9 cellular contexts compared by ENCODE assay signal in genomic region chr10:60827791-60828488, GRCh38. TPM values are rescaled to one million over a fixed set of nuclear protein-coding genes. Genes with fewer than 3 reads are reported as not detected.
DNase-seq lines count a peak whose midpoint lies in the region; ATAC-seq and TF ChIP-seq lines count a peak whose summit lies in the region.
"Had no signal": no experiment of that assay in that cellular context is flagged by ENCODE, and none has a peak within 500 bp of the region (broad histone marks: within the 10 kb centered on the region; RNA-seq: fewer than 3 reads in every experiment).

No MANE protein-coding gene starts in this region.

- peak; percentile 60 for ATAC-seq in foreskin keratinocyte
- ATAC-seq in HG02970 (IDR thresholded peaks at IDR 0.05; ENCODE audit: low FRiP score, unreplicated experiment): no peak
- no peak for ATAC-seq in GM19324 (IDR thresholded peaks at IDR 0.05; ENCODE audit: low FRiP score, unreplicated experiment)
- ATAC-seq in HG03108 (IDR thresholded peaks at IDR 0.05; ENCODE audit: unreplicated experiment): no peak
- no peak for ATAC-seq in GM19351 (IDR thresholded peaks at IDR 0.05; ENCODE audit: unreplicated experiment)

- H3K27ac ChIP-seq in foreskin keratinocyte: no peak overlapping the region
- H3K27ac ChIP-seq in osteoblast (ENCODE audit: low read depth, low read length): peak overlapping the region; percentile 8

- H3K36me3 ChIP-seq in osteoblast (ENCODE audit: insufficient read depth, low read length): no peaks in the 10 kb centered on the region

- H3K4me1 ChIP-seq in foreskin keratinocyte (peaks cover 10% of the 10 kb centered on the region), osteoblast (ENCODE audit: insufficient read depth, low read length) (peaks cover 13% of the 10 kb centered on the region)

- H2AFZ ChIP-seq in osteoblast (ENCODE audit: low read length): no peak overlapping the region

- DNase-seq in ELR (ENCODE audit: low read depth) (peak; percentile 74), T1000 (lab: John Stamatoyannopoulos, UW) (peak; percentile 32), foreskin keratinocyte (peak; percentile 32 to 55), osteoblast (ENCODE audit: insufficient read length, low spot score, missing footprints) (peak; percentile 30)
- DNase-seq: effector memory CD4-positive, alpha-beta T cell had no signal

- H4K20me1 ChIP-seq in osteoblast (ENCODE audit: insufficient read depth, low read length): no peaks in the 10 kb centered on the region

- H3K9me3 ChIP-seq in osteoblast (ENCODE audit: low read depth, low read length): no peaks in the 10 kb centered on the region

- TF ChIP-seq CTCF in foreskin keratinocyte (conservative IDR thresholded peaks at IDR 0.05): no peak
- TF ChIP-seq CTCF in osteoblast (IDR thresholded peaks at IDR 0.05; ENCODE audit: extremely low read depth, low read depth, low read length): no peak

- H3K4me2 ChIP-seq in osteoblast (ENCODE audit: insufficient read depth, low read length): peak overlapping the region; percentile 2

- no peaks in the 10 kb centered on the region for H3K27me3 ChIP-seq in foreskin keratinocyte
- no peaks in the 10 kb centered on the region for H3K27me3 ChIP-seq in osteoblast (ENCODE audit: insufficient read depth, low read length)

- H3K4me3 ChIP-seq in osteoblast (ENCODE audit: insufficient read depth, low read length): no peak overlapping the region

- H3K79me2 ChIP-seq in osteoblast (ENCODE audit: insufficient read depth, low read length): no peaks in the 10 kb centered on the region

RNA-seq across cellular contexts. Expression of gene CDK1, which starts 49.7 kb away (rescaled TPM):
- total RNA-seq in foreskin keratinocyte (88.8 and 105 TPM in 2 replicates), osteoblast (5.8 and 6.5 TPM in 2 replicates)
- 52.4 and 84.9 TPM in 2 replicates for polyA plus RNA-seq in foreskin keratinocyte

Comparison
In these comparisons a context has a peak if more than half of its experiments do, and no peak if none do; other contexts are left out.
1. RNA of gene CDK1, which starts 49.7 kb away (total RNA-seq): 88.8 to 105 TPM in foreskin keratinocyte; 5.8 to 6.5 TPM in osteoblast; every median in the first group is over 10 times any median in the second.
2. Peak in every context shown above with its lines, with median percentiles within 50 percentile points of each other: DNase-seq.